ENCODE assay signal across 21 cellular contexts in the genomic region with DNA sequence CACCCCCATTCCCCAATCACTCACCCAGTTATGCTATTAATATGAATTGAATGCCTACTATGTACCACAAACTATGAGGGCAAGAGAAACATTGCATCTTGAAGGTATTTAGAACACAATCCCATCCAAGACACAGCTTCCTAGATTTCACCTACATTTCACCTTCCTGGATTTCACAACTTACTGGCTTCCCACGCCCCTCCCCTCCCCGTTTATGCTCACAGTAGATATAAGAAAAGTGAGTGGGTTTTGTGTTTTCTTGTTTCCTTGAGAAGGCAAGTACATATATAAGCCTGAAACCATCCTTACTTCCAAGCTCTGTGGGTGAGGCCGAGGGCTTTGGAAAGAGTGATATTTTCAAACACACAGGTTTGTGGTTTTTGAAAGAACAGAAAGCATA.
DNase-seq lines count a peak whose midpoint lies in the region; ATAC-seq and TF ChIP-seq lines count a peak whose summit lies in the region.
"Had no signal": no experiment of that assay in that cellular context is flagged by ENCODE, and none has a peak within 500 bp of the region (broad histone marks: within the 10 kb centered on the region; RNA-seq: fewer than 3 reads in every experiment).

No MANE protein-coding gene starts in this region.

- 0 out of 2 replicates have a peak, but pooled peaks cover 3% of the 10 kb centered on the region for H3K4me1 ChIP-seq in IMR-90 (ENCODE audit: control insufficient read depth, insufficient read depth, low read length)
- H3K4me1 ChIP-seq: Caco-2, HAP-1 had no signal

- in situ Hi-C loops in IMR-90 (cut with MboI; ENCODE audit: low sequenced_read_pairs) = no loop called here

- POLR2A ChIA-PET in IMR-90 (lab: Charles Lee; ENCODE audit: unreplicated experiment) = no interaction called here

- H3K14ac ChIP-seq in IMR-90 (replicated peaks; ENCODE audit: low read depth, low read length) = no peak overlapping the region

- dilution Hi-C loops in IMR-90 (cut with HindIII; ENCODE audit: low sequenced_read_pairs, unreplicated experiment) = no loop called here

- no peaks in the 10 kb centered on the region; the same call in 1 of the 2 replicates for H3K9me1 ChIP-seq in IMR-90 (ENCODE audit: insufficient read depth, low read length)

- WGBS in IMR-90 (ENCODE audit: extremely low coverage in 2 of 2, insufficient read length in 1 of 2), 2 experiments = no CpG with 5 or more reads among the region's 3 CpGs

- DNase-seq in IMR-90 (no peak), choroid plexus epithelial cell (ENCODE audit: low read depth) (peak; percentile 49), iris pigment epithelial cell (ENCODE audit: low read depth) (peak; percentile 82), DMS 273 (lab: John Stamatoyannopoulos, UW; ENCODE audit: unreplicated experiment) (no peak)
- DNase-seq in activated CD4-positive, alpha-beta T cell treated with anti-CD3 and anti-CD28 coated beads for 1 hour = no peak
- DNase-seq in activated T-cell treated with anti-CD3 and anti-CD28 coated beads, Interleukin-2, amount 50 U/mL, for 24 hours = no peak
- DNase-seq: Caco-2; CD4-positive, CD25-positive, alpha-beta regulatory T cell; CD8-positive, alpha-beta T cell; DMS 273 treated with DMSO at 0.1 percent for 48 hours; DMS79; EL; GDM1; GOT3; HFFc6 had no signal

- no peak overlapping the region for H4K91ac ChIP-seq in IMR-90 (ENCODE audit: insufficient read depth, low read depth, low read length)

- no peak overlapping the region for H2BK120ac ChIP-seq in IMR-90 (ENCODE audit: low read depth, low read length)

- H3K27me3 Mint-ChIP-seq in activated T-cell treated with anti-CD3 and anti-CD28 coated beads, Interleukin-2, amount 50 U/mL, for 24 hours = no peaks in the 10 kb centered on the region
- H3K27me3 Mint-ChIP-seq: B cell; CD4-positive, CD25-positive, alpha-beta regulatory T cell had no signal

- intact Hi-C loops in IMR-90 (cut with micrococcal nuclease) = no loop called here

- no peak overlapping the region for H4K8ac ChIP-seq in IMR-90 (ENCODE audit: low read depth in 2 of 2, low read length in 2 of 2)

- TF ChIP-seq POLR2A in IMR-90 (IDR thresholded peaks at IDR 0.05; ENCODE audit: low read depth, low read length) = no peak

- CTCF ChIA-PET in IMR-90 (lab: Yijun Ruan, JAX) = no interaction called here

- H3K23ac ChIP-seq in IMR-90 (ENCODE audit: low read depth, low read length) = no peak overlapping the region

- TF ChIP-seq CTCF in IMR-90 (conservative IDR thresholded peaks at IDR 0.05; ENCODE audit: low read depth, low read length) = no peak
- no peak for TF ChIP-seq CTCF in choroid plexus epithelial cell (conservative IDR thresholded peaks at IDR 0.05; ENCODE audit: low read depth, low read length)

- H3K36me3 ChIP-seq in IMR-90 (ENCODE audit: control insufficient read depth, insufficient read depth, low read length) = no peaks in the 10 kb centered on the region
- H3K36me3 ChIP-seq: BLaER1, HAP-1 had no signal

- H4K20me1 ChIP-seq in IMR-90 (ENCODE audit: insufficient read depth, low read length) = no peaks in the 10 kb centered on the region
- H4K20me1 ChIP-seq: BLaER1 had no signal

- no peak overlapping the region for H3K4me3 ChIP-seq in IMR-90 (ENCODE audit: insufficient read depth, low read depth, low read length)
- H3K4me3 ChIP-seq in choroid plexus epithelial cell (ENCODE audit: low read depth, low read length) = no peak overlapping the region
- H3K4me3 ChIP-seq: BLaER1, GM12878, HAP-1 had no signal

- no peak overlapping the region for H3K56ac ChIP-seq in IMR-90 (ENCODE audit: extremely low read depth, insufficient read depth, low read length)

- H2BK15ac ChIP-seq in IMR-90 (ENCODE audit: low read depth, low read length) = no peak overlapping the region

- no peak for TF ChIP-seq RAD21 in IMR-90 (IDR thresholded peaks at IDR 0.05; ENCODE audit: low read length)

- no peak overlapping the region for H2AK9ac ChIP-seq in IMR-90 (replicated peaks; ENCODE audit: low read depth, low read length, poor library complexity)

- no peaks in the 10 kb centered on the region for H3K9me3 ChIP-seq in IMR-90 (ENCODE audit: control insufficient read depth, insufficient read depth, low read length)
- H3K9me3 ChIP-seq: Caco-2, HAP-1 had no signal

- no peaks in the 10 kb centered on the region for H3K27me3 ChIP-seq in IMR-90 (ENCODE audit: control insufficient read depth, insufficient read depth, low read length)
- H3K27me3 ChIP-seq: BLaER1 had no signal

- no peaks in the 10 kb centered on the region for H3K36me3 Mint-ChIP-seq in activated T-cell treated with anti-CD3 and anti-CD28 coated beads, Interleukin-2, amount 50 U/mL, for 24 hours (ENCODE audit: low read depth)
- H3K36me3 Mint-ChIP-seq: CD4-positive, CD25-positive, alpha-beta regulatory T cell; CD8-positive, alpha-beta T cell had no signal

- H3K9ac ChIP-seq in IMR-90 (ENCODE audit: low read depth, low read length) = no peak overlapping the region
- H3K9ac ChIP-seq: BLaER1 had no signal

- no peak overlapping the region for H3K4me2 ChIP-seq in IMR-90 (ENCODE audit: low read depth, low read length)
- H3K4me2 ChIP-seq: BLaER1 had no signal

- no TSS peak for BruUV-seq in IMR-90 (replicated peaks; lab: Mats Ljungman, UMichigan)

- no peak overlapping the region for H4K5ac ChIP-seq in IMR-90 (ENCODE audit: low read depth, low read length)

- H3K27ac ChIP-seq in IMR-90 (ENCODE audit: insufficient read depth, low read length) = no peak overlapping the region
- H3K27ac ChIP-seq: BLaER1, C4-2B had no signal

- H3K27ac Mint-ChIP-seq in activated T-cell treated with anti-CD3 and anti-CD28 coated beads, Interleukin-2, amount 50 U/mL, for 24 hours = no peak overlapping the region
- H3K27ac Mint-ChIP-seq: B cell; CD4-positive, CD25-positive, alpha-beta regulatory T cell; CD8-positive, alpha-beta T cell; HFFc6 had no signal

- H3K9me3 Mint-ChIP-seq in activated T-cell treated with anti-CD3 and anti-CD28 coated beads, Interleukin-2, amount 50 U/mL, for 24 hours = peaks cover 6% of the 10 kb centered on the region
- H3K9me3 Mint-ChIP-seq: CD8-positive, alpha-beta T cell; HFFc6 had no signal

- no peak overlapping the region for H3K4me3 Mint-ChIP-seq in activated T-cell treated with anti-CD3 and anti-CD28 coated beads, Interleukin-2, amount 50 U/mL, for 24 hours
- H3K4me3 Mint-ChIP-seq: B cell; CD4-positive, CD25-positive, alpha-beta regulatory T cell; CD8-positive, alpha-beta T cell; HFFc6 had no signal

- H3K4me1 Mint-ChIP-seq in activated T-cell treated with anti-CD3 and anti-CD28 coated beads, Interleukin-2, amount 50 U/mL, for 24 hours (ENCODE audit: low read depth) = no peaks in the 10 kb centered on the region
- H3K4me1 Mint-ChIP-seq: B cell; CD4-positive, CD25-positive, alpha-beta regulatory T cell had no signal

- H2BK20ac ChIP-seq in IMR-90 (ENCODE audit: low read depth, low read length) = no peak overlapping the region

- no peaks in the 10 kb centered on the region for H3K79me1 ChIP-seq in IMR-90 (ENCODE audit: low read depth in 1 of 2, low read length in 2 of 2)

- ATAC-seq in IMR-90 (ENCODE audit: low read depth) (no peak), GM18867 (IDR thresholded peaks at IDR 0.05; ENCODE audit: unreplicated experiment) (no peak)
- ATAC-seq: CD8-positive, alpha-beta T cell; GM12878 had no signal

- no peak overlapping the region for H2BK5ac ChIP-seq in IMR-90 (ENCODE audit: low read depth, low read length, poor library complexity, severe bottlenecking)

- H3K4ac ChIP-seq in IMR-90 (ENCODE audit: low read depth, low read length) = no peak overlapping the region

- no peak overlapping the region for H2AK5ac ChIP-seq in IMR-90 (ENCODE audit: low read depth, low read length)

- no peak overlapping the region for H2AFZ ChIP-seq in IMR-90 (replicated peaks; ENCODE audit: low read length, poor library complexity)

- H3K18ac ChIP-seq in IMR-90 (ENCODE audit: low read depth, low read length) = no peak overlapping the region

TF ChIP-seq in IMR-90, 13 proteins besides CTCF, POLR2A, EP300 and RAD21:
- TF ChIP-seq MAZ (IDR thresholded peaks at IDR 0.05; ENCODE audit: borderline replicate concordance, low read depth, low read length) = no peak
- 0 out of 2 replicates have a peak, but pooled peaks have one; percentile 16 for TF ChIP-seq CEBPB (IDR thresholded peaks at IDR 0.05; ENCODE audit: low read depth, low read length)
- TF ChIP-seq NFE2L2 (IDR thresholded peaks at IDR 0.05; ENCODE audit: low read depth, low read length) = no peak
TF ChIP-seq in IMR-90: peak in this region for 1.

Comparison
In these comparisons a context has a peak if more than half of its experiments do, and no peak if none do; other contexts are left out.
1. DNase-seq: peak in choroid plexus epithelial cell (single experiment) and iris pigment epithelial cell (single experiment); none in IMR-90 (single experiment), activated CD4-positive, alpha-beta T cell treated with anti-CD3 and anti-CD28 coated beads for 1 hour (single experiment), activated T-cell treated with anti-CD3 and anti-CD28 coated beads, Interleukin-2, amount 50 U/mL, for 24 hours (single experiment) and DMS 273 (single experiment).